In the genomic region with DNA sequence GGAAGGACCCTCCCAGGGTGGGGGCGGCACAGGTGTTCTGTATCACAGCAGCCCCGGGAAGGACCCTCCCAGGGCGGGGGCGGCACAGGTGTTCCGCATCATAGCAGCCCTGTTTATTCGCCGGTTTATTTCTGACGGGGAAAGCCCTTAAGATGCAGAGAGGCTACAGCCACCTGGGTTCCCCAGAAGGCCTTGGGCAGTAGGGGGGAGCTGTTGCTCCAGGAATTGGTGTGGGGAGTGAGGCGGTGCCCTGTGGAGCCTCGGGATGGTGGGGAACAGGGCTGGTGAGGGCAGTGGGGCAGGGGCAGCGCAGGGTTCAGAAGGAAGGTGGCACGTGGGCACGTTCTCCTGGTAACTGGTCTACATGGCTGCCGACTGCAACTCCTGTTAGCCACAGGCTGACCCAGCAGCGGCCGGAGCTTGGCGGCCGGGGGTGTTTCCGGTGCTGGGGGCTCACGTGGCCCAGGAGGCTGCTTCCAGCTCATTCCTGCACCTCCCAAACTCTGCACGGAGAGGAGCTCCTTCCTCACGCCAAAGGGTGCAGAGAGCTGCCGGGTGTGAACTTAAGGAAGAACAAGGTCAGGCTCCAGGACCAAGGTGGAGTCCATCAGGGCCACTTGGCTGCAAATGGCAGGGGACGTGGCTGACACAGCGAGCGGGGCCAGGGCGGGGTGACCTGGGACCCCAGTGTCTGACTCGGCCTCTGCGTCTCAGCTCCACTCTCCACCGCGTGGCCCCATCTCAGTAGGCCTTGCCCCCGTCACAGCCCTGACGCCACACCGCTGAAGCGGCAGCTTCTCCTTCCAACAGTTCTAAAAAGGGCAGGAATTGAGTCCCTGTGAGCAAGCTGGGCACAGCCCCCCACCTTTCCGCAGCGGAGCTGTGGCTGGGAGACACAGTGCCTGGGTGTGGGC, we compare ENCODE assay signal across 20 cellular contexts. TPM values are rescaled to one million over a fixed set of nuclear protein-coding genes. Genes with fewer than 3 reads are reported as not detected.
"Had no signal": no experiment of that assay in that cellular context is flagged by ENCODE, and none has a peak within 500 bp of the region (broad histone marks: within the 10 kb centered on the region; RNA-seq: fewer than 3 reads in every experiment).

No MANE protein-coding gene starts in this region.

- H3K36me3 ChIP-seq: adrenal gland, neutrophil, transverse colon, vagina had no signal

- H3K27me3 Mint-ChIP-seq: activated CD4-positive, alpha-beta memory T cell treated with anti-CD3 and anti-CD28 coated beads, Interleukin-2, amount 10 ng/mL, durations not matched to agents 7 days and 5 days; activated naive CD4-positive, alpha-beta T cell treated with anti-CD3 and anti-CD28 coated beads, Interleukin-2, amount 50 U/mL, for 24 hours; activated T-cell treated with anti-CD3 and anti-CD28 coated beads, Interleukin-2, amount 50 U/mL, for 24 hours; naive thymus-derived CD8-positive, alpha-beta T cell had no signal

- DNase-seq: activated CD4-positive, alpha-beta memory T cell treated with anti-CD3 and anti-CD28 coated beads, Interleukin-2, amount 10 ng/mL, durations not matched to agents 7 days and 5 days; activated CD4-positive, alpha-beta T cell treated with anti-CD3 and anti-CD28 coated beads for 1 hour; activated T-cell treated with anti-CD3 and anti-CD28 coated beads, Interleukin-2, amount 50 U/mL, for 24 hours; adrenal gland; endodermal cell; left colon; naive thymus-derived CD8-positive, alpha-beta T cell; stimulated activated CD4-positive, alpha-beta T cell treated with anti-CD3 and anti-CD28 coated beads, Interleukin-4, amount 100 ng/mL, for 24 hours; stimulated activated naive CD8-positive, alpha-beta T cell treated with anti-CD3 and anti-CD28 coated beads, Interleukin-15, Interleukin-2, amounts not matched to agents 100 U/mL and 50 U/mL, for 24 hours; T-helper 9 cell; transverse colon had no signal

- H3K4me3 Mint-ChIP-seq: activated CD4-positive, alpha-beta memory T cell treated with anti-CD3 and anti-CD28 coated beads, Interleukin-2, amount 10 ng/mL, durations not matched to agents 7 days and 5 days; activated naive CD4-positive, alpha-beta T cell treated with anti-CD3 and anti-CD28 coated beads, Interleukin-2, amount 50 U/mL, for 24 hours; activated T-cell treated with anti-CD3 and anti-CD28 coated beads, Interleukin-2, amount 50 U/mL, for 24 hours; endodermal cell; naive thymus-derived CD8-positive, alpha-beta T cell had no signal

- H3K27ac ChIP-seq: heart left ventricle, neutrophil, vagina had no signal

- H3K27me3 ChIP-seq: adrenal gland, dorsolateral prefrontal cortex, heart left ventricle, neutrophil, transverse colon, vagina had no signal

- H3K27ac Mint-ChIP-seq: activated CD4-positive, alpha-beta memory T cell treated with anti-CD3 and anti-CD28 coated beads, Interleukin-2, amount 10 ng/mL, durations not matched to agents 7 days and 5 days; activated naive CD4-positive, alpha-beta T cell treated with anti-CD3 and anti-CD28 coated beads, Interleukin-2, amount 50 U/mL, for 24 hours; activated T-cell treated with anti-CD3 and anti-CD28 coated beads, Interleukin-2, amount 50 U/mL, for 24 hours; endodermal cell had no signal

- ATAC-seq: heart left ventricle; left colon; naive thymus-derived CD8-positive, alpha-beta T cell; stimulated activated naive CD8-positive, alpha-beta T cell treated with anti-CD3 and anti-CD28 coated beads, Interleukin-15, Interleukin-2, amounts not matched to agents 100 U/mL and 50 U/mL, for 24 hours had no signal

- H3K9me3 ChIP-seq: adrenal gland, heart left ventricle, neutrophil, transverse colon, vagina had no signal

- H3K9me3 Mint-ChIP-seq: activated CD4-positive, alpha-beta memory T cell treated with anti-CD3 and anti-CD28 coated beads, Interleukin-2, amount 10 ng/mL, durations not matched to agents 7 days and 5 days; activated naive CD4-positive, alpha-beta T cell treated with anti-CD3 and anti-CD28 coated beads, Interleukin-2, amount 50 U/mL, for 24 hours; activated T-cell treated with anti-CD3 and anti-CD28 coated beads, Interleukin-2, amount 50 U/mL, for 24 hours; endodermal cell; naive thymus-derived CD8-positive, alpha-beta T cell had no signal

- FAIRE-seq: frontal cortex had no signal

- H3K4me3 ChIP-seq: adrenal gland, dorsolateral prefrontal cortex, heart left ventricle, lung, transverse colon, vagina had no signal

RNA-seq across cellular contexts. Expression of gene SLCO4A1, which starts 13.2 kb away (rescaled TPM):
- total RNA-seq: skeletal muscle tissue had no signal

RNA-seq across cellular contexts. Expression of gene NTSR1, which starts 53.1 kb away (rescaled TPM):
- total RNA-seq: activated CD4-positive, alpha-beta memory T cell treated with anti-CD3 and anti-CD28 coated beads, Interleukin-2, amount 10 ng/mL, durations not matched to agents 7 days and 5 days; epithelial cell of proximal tubule; naive thymus-derived CD8-positive, alpha-beta T cell had no signal
- polyA plus RNA-seq: naive thymus-derived CD8-positive, alpha-beta T cell had no signal
